In genomic region chr20:35776513-35777101, GRCh38 we compare ENCODE assay signal across 10 cellular contexts. TPM values are rescaled to one million over a fixed set of nuclear protein-coding genes. Genes with fewer than 3 reads are reported as not detected.
DNase-seq lines count a peak whose midpoint lies in the region; ATAC-seq, FAIRE-seq and TF ChIP-seq lines count a peak whose summit lies in the region.
"Had no signal": no experiment of that assay in that cellular context is flagged by ENCODE, and none has a peak within 500 bp of the region (broad histone marks: within the 10 kb centered on the region; RNA-seq: fewer than 3 reads in every experiment).

No MANE protein-coding gene starts in this region.

- ATAC-seq in pancreas (no peak), GM18858 (IDR thresholded peaks at IDR 0.05; ENCODE audit: unreplicated experiment) (no peak), HG02759 (IDR thresholded peaks at IDR 0.05; ENCODE audit: unreplicated experiment) (no peak), GM21825 (IDR thresholded peaks at IDR 0.05; ENCODE audit: unreplicated experiment) (no peak)

- no peaks in the 10 kb centered on the region for H3K27me3 ChIP-seq in pancreas

- peak overlapping the region; percentile 34 for H3K4me3 Mint-ChIP-seq in endothelial cell (ENCODE audit: unreplicated experiment)

- peaks cover 16% of the 10 kb centered on the region for H3K36me3 Mint-ChIP-seq in endothelial cell (ENCODE audit: low read depth, unreplicated experiment)

- H3K9me3 ChIP-seq in pancreas, result no peaks in the 10 kb centered on the region

- peaks cover 12% of the 10 kb centered on the region for H3K27me3 Mint-ChIP-seq in endothelial cell (ENCODE audit: unreplicated experiment)

- FAIRE-seq in pancreas (lab: Jason Lieb, UNC), result no peak
- FAIRE-seq: islet of Langerhans, TTC549 had no signal

- no peaks in the 10 kb centered on the region for H3K9me3 Mint-ChIP-seq in endothelial cell (ENCODE audit: unreplicated experiment)

- intact Hi-C loops in pancreas (cut with DNase I), result no loop called here

- 31% methylated on average over 4 of the region's 4 CpGs for WGBS in pancreas, 2 donors

- H3K4me1 Mint-ChIP-seq in endothelial cell (ENCODE audit: unreplicated experiment), result peaks cover 47% of the 10 kb centered on the region

- H3K4me3 ChIP-seq in pancreas, result no peak overlapping the region

- H3K36me3 ChIP-seq in pancreas, result no peaks in the 10 kb centered on the region

- H3K27ac Mint-ChIP-seq in endothelial cell (ENCODE audit: unreplicated experiment), result peak overlapping the region; percentile 38

- TF ChIP-seq CTCF in endothelial cell (IDR thresholded peaks at IDR 0.05; ENCODE audit: unreplicated experiment) (no peak), pancreas (IDR thresholded peaks at IDR 0.05) (no peak)

- H3K4me1 ChIP-seq in pancreas, result peaks cover 0 to 19% (median 9%) of the 10 kb centered on the region in 3 donors

- DNase-seq in EH (ENCODE audit: low read depth), result peak; percentile 54
- peak; percentile 8 for DNase-seq in NCI-H774 (lab: John Stamatoyannopoulos, UW)
- no peak for DNase-seq in endothelial cell (ENCODE audit: low spot score)
- DNase-seq in pancreas, result peak in 5 of 6 donors; percentile 38 to 60 (median 44)
- DNase-seq in amniotic stem cell (lab: John Stamatoyannopoulos, UW), result no peak

- no peak overlapping the region for H3K27ac ChIP-seq in pancreas

RNA-seq across cellular contexts. Expression of gene PHF20, which starts 4.8 kb away (rescaled TPM):
- total RNA-seq in endothelial cell (ENCODE audit: unreplicated experiment) (101 TPM), pancreas (10 to 100 TPM; 11.1 to 20.3 (median 12.1) TPM)
- polyA plus RNA-seq in pancreas, result 10 to 100 TPM in 1 of 2 donors, 1 to 10 TPM in 1; 9.4 to 11.9 TPM

RNA-seq across cellular contexts. Expression of gene RBM39, which starts 34.5 kb away (rescaled TPM):
- 308 TPM for total RNA-seq in endothelial cell (ENCODE audit: unreplicated experiment)
- total RNA-seq in pancreas, result 100 to 1,000 TPM in 4 of 6 donors, 10 to 100 TPM in 2; 98.7 to 200 (median 127) TPM
- 100 to 1,000 TPM; 255 to 426 TPM for polyA plus RNA-seq in pancreas

Comparison
In these comparisons a context has a peak if more than half of its experiments do, and no peak if none do; other contexts are left out.
1. DNase-seq: peak in EH (single experiment), NCI-H774 (single experiment) and pancreas (5 of 6); none in endothelial cell (single experiment) and amniotic stem cell (single experiment).